In genomic region chr17:7234100-7235012, GRCh38 we compare ENCODE assay signal across 1 cellular context.
TF ChIP-seq lines count a peak whose summit lies in the region.

TSS of gene DVL2 (minus strand) at chr17:7234517. CDS start at chr17:7234262, 255 bp downstream.

TF ChIP-seq in HEK293, 187 proteins besides CTCF, POLR2A, EP300 and RAD21 (continued from another document and continues in another):
- TF ChIP-seq ZNF26 (tag by site-specific recombination; IDR thresholded peaks at IDR 0.05) (no peak), ZNF626 (tag by site-specific recombination; IDR thresholded peaks at IDR 0.05) (no peak), ZNF311 (tag by site-specific recombination; IDR thresholded peaks at IDR 0.05; ENCODE audit: borderline replicate concordance) (no peak), ZNF155 (tag by site-specific recombination; IDR thresholded peaks at IDR 0.05) (no peak), PRDM4 (tag by site-specific recombination; IDR thresholded peaks at IDR 0.05) (peak; percentile 69; the same call in 1 of the 2 replicates), ZEB2 (tag by site-specific recombination; IDR thresholded peaks at IDR 0.05) (peak; percentile 87), MEIS1 (CRISPR knock-in tag; IDR thresholded peaks at IDR 0.05; ENCODE audit: borderline replicate concordance) (no peak), ZNF398 (tag by site-specific recombination; IDR thresholded peaks at IDR 0.05) (peak; percentile 52), ZBTB1 (tag by site-specific recombination; IDR thresholded peaks at IDR 0.05) (peak; percentile 96), ZNF114 (tag by site-specific recombination; IDR thresholded peaks at IDR 0.05) (no peak), ZBTB6 (tag by site-specific recombination; IDR thresholded peaks at IDR 0.05) (peak; percentile 74; the same call in 1 of the 2 replicates), ZNF133 (tag by site-specific recombination; IDR thresholded peaks at IDR 0.05) (no peak), ZNF558 (tag by site-specific recombination; IDR thresholded peaks at IDR 0.05) (no peak), BCL11B (tag by site-specific recombination; IDR thresholded peaks at IDR 0.05; ENCODE audit: low read depth) (no peak), SETDB1 (IDR thresholded peaks at IDR 0.05; ENCODE audit: insufficient read length, low read length) (no peak), SCRT2 (tag by site-specific recombination; IDR thresholded peaks at IDR 0.05) (0 out of 2 replicates have a peak, but pooled peaks have one; percentile 48), RBAK (tag by site-specific recombination; IDR thresholded peaks at IDR 0.05) (peak; percentile 64; the same call in 1 of the 2 replicates), GLI4 (tag by site-specific recombination; IDR thresholded peaks at IDR 0.05) (no peak), ZNF391 (tag by site-specific recombination; IDR thresholded peaks at IDR 0.05; ENCODE audit: borderline replicate concordance, low read depth) (peak; percentile 86; the same call in 1 of the 2 replicates), ATF2 (tag by site-specific recombination; IDR thresholded peaks at IDR 0.05; ENCODE audit: low read depth) (no peak), ZNF580 (tag by site-specific recombination; IDR thresholded peaks at IDR 0.05) (peak; percentile 94), KLF10 (tag by site-specific recombination; IDR thresholded peaks at IDR 0.05) (peak; percentile 94), ZSCAN4 (tag by site-specific recombination; IDR thresholded peaks at IDR 0.05) (peak; percentile 39; the same call in 1 of the 2 replicates), ZNF292 (tag by site-specific recombination; IDR thresholded peaks at IDR 0.05; ENCODE audit: borderline replicate concordance, low read depth) (peak; percentile 97), ZSCAN18 (tag by site-specific recombination; IDR thresholded peaks at IDR 0.05) (peak; percentile 74; the same call in 1 of the 2 replicates), ZNF830 (tag by site-specific recombination; IDR thresholded peaks at IDR 0.05; ENCODE audit: low read depth) (no peak), INSM2 (tag by site-specific recombination; IDR thresholded peaks at IDR 0.05) (peak; percentile 88), MZF1 (tag by site-specific recombination; IDR thresholded peaks at IDR 0.05; ENCODE audit: borderline replicate concordance) (no peak), ZIC2 (tag by site-specific recombination; IDR thresholded peaks at IDR 0.05) (peak; percentile 48; the same call in 1 of the 2 replicates), ZNF121 (tag by site-specific recombination; IDR thresholded peaks at IDR 0.05) (0 out of 2 replicates have a peak, but pooled peaks have one; percentile 31), ZNF248 (tag by site-specific recombination; IDR thresholded peaks at IDR 0.05) (no peak), ZNF426 (tag by site-specific recombination; IDR thresholded peaks at IDR 0.05) (no peak), YY2 (tag by site-specific recombination; IDR thresholded peaks at IDR 0.05) (peak; percentile 56; the same call in 1 of the 2 replicates), FEZF1 (tag by site-specific recombination; IDR thresholded peaks at IDR 0.05) (peak; percentile 44; the same call in 1 of the 2 replicates), ZNF140 (tag by site-specific recombination; IDR thresholded peaks at IDR 0.05) (no peak; the same call in none of the 2 replicates), ZNF600 (tag by site-specific recombination; IDR thresholded peaks at IDR 0.05) (no peak), ZNF184 (tag by site-specific recombination; IDR thresholded peaks at IDR 0.05) (0 out of 2 replicates have a peak, but pooled peaks have one; percentile 24), ZNF530 (tag by site-specific recombination; IDR thresholded peaks at IDR 0.05; ENCODE audit: low read depth) (peak; percentile 69; the same call in 1 of the 2 replicates), ZNF791 (tag by site-specific recombination; IDR thresholded peaks at IDR 0.05) (peak; percentile 89), REPIN1 (tag by site-specific recombination; IDR thresholded peaks at IDR 0.05; ENCODE audit: low read depth) (peak; percentile 86; the same call in 1 of the 2 replicates), ZNF560 (tag by site-specific recombination; IDR thresholded peaks at IDR 0.05; ENCODE audit: borderline replicate concordance) (no peak), KLF1 (tag by site-specific recombination; IDR thresholded peaks at IDR 0.05) (peak; percentile 91), ZNF610 (tag by site-specific recombination; IDR thresholded peaks at IDR 0.05; ENCODE audit: borderline replicate concordance) (peak; percentile 92), ZFP3 (tag by site-specific recombination; IDR thresholded peaks at IDR 0.05; ENCODE audit: low read depth) (no peak), ZNF792 (tag by site-specific recombination; IDR thresholded peaks at IDR 0.05) (peak; percentile 86; the same call in 1 of the 2 replicates), ZNF521 (tag by site-specific recombination; IDR thresholded peaks at IDR 0.05) (no peak), ZNF221 (tag by site-specific recombination; IDR thresholded peaks at IDR 0.05; ENCODE audit: borderline replicate concordance) (peak; percentile 91; the same call in 1 of the 2 replicates), ZBTB44 (tag by site-specific recombination; IDR thresholded peaks at IDR 0.05) (0 out of 2 replicates have a peak, but pooled peaks have one; percentile 27)
